ENCODE assay signal across 8 cellular contexts in the genomic region with DNA sequence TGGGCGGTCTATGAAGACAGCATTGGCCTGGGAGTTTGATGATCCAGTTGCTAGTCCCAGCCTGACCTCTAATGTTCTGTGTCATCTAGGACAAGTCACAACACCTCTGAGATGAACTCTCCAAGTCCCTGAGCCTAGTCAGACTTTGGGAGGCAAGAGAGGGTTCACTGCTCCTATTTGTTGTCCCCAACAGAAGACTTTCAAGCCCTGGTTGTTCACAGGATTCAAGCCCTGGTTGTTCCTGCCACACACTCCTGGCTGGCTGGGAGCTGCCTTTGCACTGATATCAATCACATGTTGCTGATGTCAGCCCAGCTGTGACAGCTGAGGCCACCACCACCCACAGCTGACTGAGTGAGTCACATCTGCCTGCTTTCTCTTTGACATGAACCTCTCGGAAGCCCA.
DNase-seq lines count a peak whose midpoint lies in the region; ATAC-seq, FAIRE-seq and TF ChIP-seq lines count a peak whose summit lies in the region.

No MANE protein-coding gene starts in this region.

- TF ChIP-seq CTCF in Loucy (conservative IDR thresholded peaks at IDR 0.05; ENCODE audit: low read length) (peak; percentile 20), heart left ventricle (IDR thresholded peaks at IDR 0.05) (peak in 1 of 12 donors; percentile 10), PC-3 (conservative IDR thresholded peaks at IDR 0.05; ENCODE audit: low read depth, low read length) (no peak)

- H3K4me2 ChIP-seq in Loucy (ENCODE audit: low read depth, low read length, poor library complexity, severe bottlenecking) (peak overlapping the region; percentile 25), PC-3 (ENCODE audit: low read length) (no peak overlapping the region)

- no peak overlapping the region for H3K4me3 ChIP-seq in Loucy (ENCODE audit: low read length, poor library complexity, severe bottlenecking)
- no peak overlapping the region for H3K4me3 ChIP-seq in heart left ventricle
- H3K4me3 ChIP-seq in skin epidermis = no peak overlapping the region
- no peak overlapping the region for H3K4me3 ChIP-seq in PC-3 (ENCODE audit: low read length)

- ATAC-seq in GM21529 (IDR thresholded peaks at IDR 0.05; ENCODE audit: unreplicated experiment) (peak; percentile 99), heart left ventricle (peak; percentile 84 to 95 (median 92)), PC-3 (no peak)

- no peaks in the 10 kb centered on the region for H3K9me2 ChIP-seq in Loucy (replicated peaks; ENCODE audit: low read depth, low read length)
- H3K9me2 ChIP-seq in PC-3 (replicated peaks; ENCODE audit: low read length) = no peaks in the 10 kb centered on the region

- peak overlapping the region in 1 of 12 donors; percentile 30 for H3K27ac ChIP-seq in heart left ventricle
- peak overlapping the region in 11 of 21 experiments; percentile 11 to 66 (median 38) for H3K27ac ChIP-seq in skin epidermis
- no peak overlapping the region for H3K27ac ChIP-seq in PC-3 (ENCODE audit: low read length)

- DNase-seq in DMS79 (lab: John Stamatoyannopoulos, UW) = peak; percentile 38
- peak; percentile 58 for DNase-seq in activated T-cell treated with anti-CD3 and anti-CD28 coated beads for 24 hours (ENCODE audit: low read depth)
- peak; percentile 32 to 70 (median 52) for DNase-seq in heart left ventricle
- no peak for DNase-seq in PC-3
- no peak for DNase-seq in frontal cortex (ENCODE audit: low spot score in 2 of 2)

- H3K79me2 ChIP-seq in Loucy (ENCODE audit: insufficient read depth, low read length) (no peaks in the 10 kb centered on the region), PC-3 (ENCODE audit: low read length) (no peaks in the 10 kb centered on the region)

- H3K27me3 ChIP-seq in Loucy (ENCODE audit: insufficient read depth, low read length, poor library complexity, severe bottlenecking) = no peaks in the 10 kb centered on the region
- H3K27me3 ChIP-seq in heart left ventricle = no peaks in the 10 kb centered on the region
- no peaks in the 10 kb centered on the region for H3K27me3 ChIP-seq in PC-3 (ENCODE audit: low read length)

- H3K9ac ChIP-seq in Loucy (ENCODE audit: low read depth, low read length, poor library complexity, severe bottlenecking) (no peak overlapping the region), PC-3 (ENCODE audit: low read length) (no peak overlapping the region)

- no peaks in the 10 kb centered on the region for H3K9me3 ChIP-seq in Loucy (ENCODE audit: insufficient read depth, low read depth, low read length)
- peaks cover 0 to 13% (median 0%) of the 10 kb centered on the region in 12 donors for H3K9me3 ChIP-seq in heart left ventricle
- no peaks in the 10 kb centered on the region for H3K9me3 ChIP-seq in PC-3 (ENCODE audit: low read length)

- H4K20me1 ChIP-seq in Loucy (ENCODE audit: insufficient read depth, low read length, poor library complexity, severe bottlenecking) (no peaks in the 10 kb centered on the region), PC-3 (ENCODE audit: low read length) (no peaks in the 10 kb centered on the region)

- H3F3A ChIP-seq in Loucy (ENCODE audit: low read depth) (no peaks in the 10 kb centered on the region), PC-3 (ENCODE audit: low read length, unreplicated experiment) (no peaks in the 10 kb centered on the region)

- no peak for FAIRE-seq in frontal cortex (lab: Jason Lieb, UNC)

- peaks cover 19% of the 10 kb centered on the region for H3K4me1 ChIP-seq in Loucy (ENCODE audit: insufficient read depth, low read length, poor library complexity, severe bottlenecking)
- H3K4me1 ChIP-seq in heart left ventricle = peaks cover 0 to 21% (median 3%) of the 10 kb centered on the region in 12 donors
- H3K4me1 ChIP-seq in PC-3 (ENCODE audit: insufficient read depth, low read length) = no peaks in the 10 kb centered on the region

- intact Hi-C loops in heart left ventricle (cut with DNase I) (no loop called here), PC-3 (cut with micrococcal nuclease) (no loop called here)

- CTCF ChIA-PET in PC-3 (lab: Charles Lee) = no interaction called here

- 70 to 77% (median 72%) methylated on average over 2 of the region's 2 CpGs for WGBS in heart left ventricle, 4 donors

- H2AFZ ChIP-seq in Loucy (ENCODE audit: low read length) (no peak overlapping the region), PC-3 (ENCODE audit: low read length) (no peak overlapping the region)

- H3K36me3 ChIP-seq in Loucy (ENCODE audit: insufficient read depth, low read length) = no peaks in the 10 kb centered on the region
- no peaks in the 10 kb centered on the region for H3K36me3 ChIP-seq in heart left ventricle
- no peaks in the 10 kb centered on the region for H3K36me3 ChIP-seq in PC-3 (ENCODE audit: low read depth, low read length)

- TF ChIP-seq POLR2A in heart left ventricle (IDR thresholded peaks at IDR 0.05) = no peak

- POLR2A ChIA-PET in PC-3 (lab: Charles Lee; ENCODE audit: unreplicated experiment) = no interaction called here

- BruUV-seq in PC-3 (replicated peaks; lab: Mats Ljungman, UMichigan) = no TSS peak

Comparison
In these comparisons a context has a peak if more than half of its experiments do, and no peak if none do; other contexts are left out.
1. DNase-seq: peak in DMS79 (single experiment), activated T-cell treated with anti-CD3 and anti-CD28 coated beads for 24 hours (single experiment) and heart left ventricle (5 of 5); none in PC-3 (single experiment) and frontal cortex (0 of 2).